17 cellular contexts compared by ENCODE assay signal in genomic region chr5:31800351-31800750, GRCh38.
DNase-seq lines count a peak whose midpoint lies in the region; TF ChIP-seq lines count a peak whose summit lies in the region.
"Had no signal": no experiment of that assay in that cellular context is flagged by ENCODE, and none has a peak within 500 bp of the region (broad histone marks: within the 10 kb centered on the region; RNA-seq: fewer than 3 reads in every experiment).

No MANE protein-coding gene starts in this region.

- H3K27ac ChIP-seq in mesendoderm (ENCODE audit: low read depth, low read length) (no peak overlapping the region), spleen (no peak overlapping the region)
- H3K27ac ChIP-seq: 22Rv1; A549; BLaER1 treated with 17β-estradiol and CSF1 and Interleukin-3, amounts not matched to agents 10 nM and 100 nM; C4-2B had no signal

- no peak overlapping the region for H3K4me2 ChIP-seq in mesendoderm (ENCODE audit: low read length)
- H3K4me2 ChIP-seq: A549; BLaER1 treated with 17β-estradiol and CSF1 and Interleukin-3, amounts not matched to agents 10 nM and 100 nM had no signal

- no peak overlapping the region for H3K18ac ChIP-seq in mesendoderm (ENCODE audit: low read length)

- no peaks in the 10 kb centered on the region for H3K79me2 ChIP-seq in mesendoderm (ENCODE audit: control insufficient read depth, insufficient read depth, low read length)

- H4K5ac ChIP-seq in mesendoderm (ENCODE audit: low read length) = no peak overlapping the region

- H2AK5ac ChIP-seq in mesendoderm (ENCODE audit: low read length) = no peak overlapping the region

- no peak for TF ChIP-seq CTCF in spleen (IDR thresholded peaks at IDR 0.05 in 8 of 11, conservative IDR thresholded peaks at IDR 0.05 in 3 of 11)

- no peaks in the 10 kb centered on the region for H3K4me1 ChIP-seq in mesendoderm (ENCODE audit: control insufficient read depth, low read depth, low read length)
- H3K4me1 ChIP-seq in spleen = no peaks in the 10 kb centered on the region
- H3K4me1 ChIP-seq: A549; BLaER1 treated with 17β-estradiol and CSF1 and Interleukin-3, amounts not matched to agents 10 nM and 100 nM had no signal

- DNase-seq in ELF-1 (ENCODE audit: low read depth, low spot score) = peak; percentile 76
- peak; percentile 57 for DNase-seq in mesendoderm
- DNase-seq in spleen = peak; percentile 14
- no peak for DNase-seq in activated CD4-positive, alpha-beta T cell treated with anti-CD3 and anti-CD28 coated beads, Interleukin-2, amount 50 U/mL, for 1 hour
- no peak for DNase-seq in SHP77 (lab: John Stamatoyannopoulos, UW)
- DNase-seq: AML-193; Calu3; CD4-positive, alpha-beta T cell; CD8-positive, alpha-beta T cell; DMS79 treated with DMSO at 0.1 percent for 48 hours; GDM1 had no signal

- H3K36me3 ChIP-seq in mesendoderm (ENCODE audit: control insufficient read depth, insufficient read depth, low read length) (no peaks in the 10 kb centered on the region), spleen (no peaks in the 10 kb centered on the region)
- H3K36me3 ChIP-seq: BLaER1 treated with 17β-estradiol and CSF1 and Interleukin-3, amounts not matched to agents 10 nM and 100 nM had no signal

- no peak overlapping the region for H3K4ac ChIP-seq in mesendoderm (ENCODE audit: low read depth, low read length)

- H3K4me3 ChIP-seq in mesendoderm (ENCODE audit: low read length) (no peak overlapping the region), spleen (no peak overlapping the region)
- H3K4me3 ChIP-seq: A549; BLaER1 treated with 17β-estradiol and CSF1 and Interleukin-3, amounts not matched to agents 10 nM and 100 nM; GM12878 had no signal

- no peaks in the 10 kb centered on the region for H3K9me3 ChIP-seq in spleen
- H3K9me3 ChIP-seq: A549; BLaER1 treated with 17β-estradiol and CSF1 and Interleukin-3, amounts not matched to agents 10 nM and 100 nM; Caco-2 had no signal

- no peak overlapping the region for H2BK5ac ChIP-seq in mesendoderm (ENCODE audit: low read length)

- H3K23ac ChIP-seq in mesendoderm (ENCODE audit: low read length) = no peak overlapping the region

- no peaks in the 10 kb centered on the region for H3K79me1 ChIP-seq in mesendoderm (ENCODE audit: low read length)

- TF ChIP-seq POLR2A in spleen (IDR thresholded peaks at IDR 0.05) = no peak

- no CpG with 5 or more reads among the region's 1 CpG for WGBS in mesendoderm (ENCODE audit: extremely low coverage, insufficient coverage, low lambda C conversion rate)
- 89 to 95% (median 92%) methylated on average over 1 of the region's 1 CpG for WGBS in spleen, 5 donors

- H3K56ac ChIP-seq in mesendoderm (ENCODE audit: low read length) = no peak overlapping the region

- no peaks in the 10 kb centered on the region for H3K27me3 ChIP-seq in mesendoderm (ENCODE audit: insufficient read depth, low read length, poor library complexity)
- peaks cover 0 to 4% (median 0%) of the 10 kb centered on the region in 7 donors for H3K27me3 ChIP-seq in spleen (replicated peaks in 1 of 7)
- H3K27me3 ChIP-seq: BLaER1 treated with 17β-estradiol and CSF1 and Interleukin-3, amounts not matched to agents 10 nM and 100 nM had no signal

- H4K8ac ChIP-seq in mesendoderm (ENCODE audit: low read depth, low read length) = no peak overlapping the region

- H2BK120ac ChIP-seq in mesendoderm (ENCODE audit: low read depth, low read length) = no peak overlapping the region

- intact Hi-C loops in spleen (cut with DNase I; ENCODE audit: low total_unique reads) = no loop called here

- no peak overlapping the region for H3K9ac ChIP-seq in mesendoderm (ENCODE audit: low read length)
- H3K9ac ChIP-seq: BLaER1 treated with 17β-estradiol and CSF1 and Interleukin-3, amounts not matched to agents 10 nM and 100 nM had no signal

- H2BK15ac ChIP-seq in mesendoderm (replicated peaks; ENCODE audit: low read depth) = no peak overlapping the region

Comparison
In these comparisons a context has a peak if more than half of its experiments do, and no peak if none do; other contexts are left out.
1. DNase-seq: peak in ELF-1 (single experiment), mesendoderm (single experiment) and spleen (single experiment); none in activated CD4-positive, alpha-beta T cell treated with anti-CD3 and anti-CD28 coated beads, Interleukin-2, amount 50 U/mL, for 1 hour (single experiment) and SHP77 (0 of 2).